Comparison of ENCODE assay signal across 8 cellular contexts in the genomic region with DNA sequence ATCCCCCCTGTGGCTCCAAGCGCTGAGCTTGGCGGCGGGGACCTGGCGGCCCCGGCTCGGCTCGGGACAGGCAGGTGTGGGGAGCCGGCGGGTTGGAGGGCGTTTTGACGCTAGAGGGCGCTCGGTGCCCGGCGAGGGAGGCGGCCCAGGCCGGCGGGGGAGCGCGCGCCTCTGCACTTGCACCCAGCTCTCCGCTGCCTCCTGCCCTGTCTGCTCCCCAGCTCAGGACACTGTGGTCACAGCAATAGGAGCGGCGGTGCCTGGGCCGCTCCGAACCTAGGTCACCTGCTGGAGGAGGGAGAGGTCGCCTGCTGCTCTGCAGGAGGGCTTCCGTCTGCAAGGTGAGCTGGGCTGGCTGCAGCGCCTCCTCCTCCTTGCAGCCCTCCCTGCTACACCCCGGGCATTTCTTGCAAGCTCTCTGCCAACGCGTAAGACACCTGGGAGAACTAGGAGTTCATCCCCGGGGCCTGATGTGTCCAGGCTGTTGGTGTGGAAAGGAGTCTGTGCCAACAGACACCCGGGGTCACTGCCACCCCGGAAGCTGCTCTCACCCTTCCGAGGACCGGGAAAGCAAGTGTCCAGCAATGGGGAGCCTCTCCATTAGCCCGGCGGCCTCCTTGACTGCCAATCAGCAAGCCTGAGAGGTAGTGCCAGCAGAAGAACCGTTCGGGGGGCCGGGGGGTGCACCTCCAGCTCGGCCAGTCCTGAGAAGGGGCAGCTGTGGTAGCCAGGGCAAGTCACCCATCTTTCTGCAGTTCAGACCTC.
DNase-seq lines count a peak whose midpoint lies in the region; ATAC-seq and TF ChIP-seq lines count a peak whose summit lies in the region.

No MANE protein-coding gene starts in this region.

- no peak for TF ChIP-seq CTCF in HEK293 (tag by site-specific recombination; IDR thresholded peaks at IDR 0.05)
- TF ChIP-seq CTCF in upper lobe of left lung (IDR thresholded peaks at IDR 0.05) = peak in 5 of 6 experiments; percentile 12 to 73 (median 56)

- H3K27ac ChIP-seq in BLaER1 (no peak overlapping the region), HEK293 (ENCODE audit: extremely low read depth, low read depth, low read length) (no peak overlapping the region), SJCRH30 (no peak overlapping the region), ectodermal cell (ENCODE audit: insufficient read depth, low read depth, low read length, poor library complexity, severe bottlenecking) (no peak overlapping the region), mesendoderm (ENCODE audit: low read depth, low read length) (no peak overlapping the region), upper lobe of left lung (no peak overlapping the region)

- no peak overlapping the region for H3K23ac ChIP-seq in mesendoderm (ENCODE audit: low read length)

- no peaks in the 10 kb centered on the region for H3K79me2 ChIP-seq in mesendoderm (ENCODE audit: control insufficient read depth, insufficient read depth, low read length)

- H3K4me3 ChIP-seq in BLaER1 = no peak overlapping the region
- H3K4me3 ChIP-seq in HEK293 (ENCODE audit: low read depth, low read length) = no peak overlapping the region
- H3K4me3 ChIP-seq in SJCRH30 = no peak overlapping the region
- H3K4me3 ChIP-seq in ectodermal cell (ENCODE audit: insufficient read depth, low read depth, low read length) = peak overlapping the region; percentile 13
- H3K4me3 ChIP-seq in mesendoderm (ENCODE audit: low read length) = no peak overlapping the region
- H3K4me3 ChIP-seq in upper lobe of left lung = no peak overlapping the region

- H3K27me3 ChIP-seq in BLaER1 (no peaks in the 10 kb centered on the region), SJCRH30 (no peaks in the 10 kb centered on the region), ectodermal cell (ENCODE audit: control insufficient read depth, insufficient read depth, low read length, poor library complexity, severe bottlenecking) (peaks cover 12% of the 10 kb centered on the region), mesendoderm (ENCODE audit: insufficient read depth, low read length, poor library complexity) (no peaks in the 10 kb centered on the region), upper lobe of left lung (peaks cover 0 to 7% (median 0%) of the 10 kb centered on the region in 4 donors)

- peak; percentile 24 to 33 for DNase-seq in SJCRH30
- peak; percentile 73 for DNase-seq in mesendoderm
- peak; percentile 37 to 91 for DNase-seq in upper lobe of left lung

- no peak overlapping the region for H2BK120ac ChIP-seq in mesendoderm (ENCODE audit: low read depth, low read length)

- H3K4ac ChIP-seq in mesendoderm (ENCODE audit: low read depth, low read length) = no peak overlapping the region

- TF ChIP-seq POLR2A in upper lobe of left lung (IDR thresholded peaks at IDR 0.05) = no peak

- no peak overlapping the region for H4K8ac ChIP-seq in mesendoderm (ENCODE audit: low read depth, low read length)

- no peak overlapping the region for H3K56ac ChIP-seq in mesendoderm (ENCODE audit: low read length)

- no peak overlapping the region for H2BK15ac ChIP-seq in mesendoderm (replicated peaks; ENCODE audit: low read depth)

- POLR2A ChIA-PET in HEK293 (lab: Yijun Ruan, JAX) = no interaction called here

- no peak overlapping the region for H2AK5ac ChIP-seq in mesendoderm (ENCODE audit: low read length)

- no peak for TF ChIP-seq EP300 in upper lobe of left lung (IDR thresholded peaks at IDR 0.05)

- no peaks in the 10 kb centered on the region; the same call in 1 of the 2 replicates for H3K4me1 ChIP-seq in BLaER1
- no peaks in the 10 kb centered on the region for H3K4me1 ChIP-seq in HEK293 (ENCODE audit: control insufficient read depth, insufficient read depth, low read length)
- no peaks in the 10 kb centered on the region for H3K4me1 ChIP-seq in SJCRH30
- no peaks in the 10 kb centered on the region for H3K4me1 ChIP-seq in ectodermal cell (ENCODE audit: control insufficient read depth, insufficient read depth, low read length)
- no peaks in the 10 kb centered on the region for H3K4me1 ChIP-seq in mesendoderm (ENCODE audit: control insufficient read depth, low read depth, low read length)
- H3K4me1 ChIP-seq in upper lobe of left lung = peaks cover 0 to 6% (median 4%) of the 10 kb centered on the region in 4 donors

- H4K20me1 ChIP-seq in BLaER1 = no peaks in the 10 kb centered on the region

- CTCF ChIA-PET in HEK293 (lab: Yijun Ruan, JAX) = interaction anchor here (0.6 to 1.7 kb wide), 9 partner anchors 10 to 732 kb away, joined by 3 to 8 read pairs (median 3); no protein-coding TSS in a partner anchor

- ATAC-seq in upper lobe of left lung (ENCODE audit: low FRiP score in 2 of 2) = peak; percentile 68 to 81
- ATAC-seq in HG03175 (IDR thresholded peaks at IDR 0.05; ENCODE audit: unreplicated experiment) = no peak
- ATAC-seq in GM18517 (IDR thresholded peaks at IDR 0.05; ENCODE audit: unreplicated experiment) = no peak

- no peak overlapping the region for H4K5ac ChIP-seq in mesendoderm (ENCODE audit: low read length)

- H3K9me3 ChIP-seq in BLaER1 (peaks cover 17% of the 10 kb centered on the region), HEK293 (ENCODE audit: control insufficient read depth, insufficient read depth, low read depth, low read length) (no peaks in the 10 kb centered on the region), SJCRH30 (replicated peaks) (no peaks in the 10 kb centered on the region), ectodermal cell (ENCODE audit: control insufficient read depth, low read length) (peaks cover under 1% of the 10 kb centered on the region), upper lobe of left lung (peaks cover 0 to 5% (median 0%) of the 10 kb centered on the region in 4 donors)

- H3K36me3 ChIP-seq in BLaER1 = no peaks in the 10 kb centered on the region
- H3K36me3 ChIP-seq in HEK293 (ENCODE audit: control insufficient read depth in 2 of 2, insufficient read depth in 1 of 2, low read length in 2 of 2) = no peaks in the 10 kb centered on the region
- H3K36me3 ChIP-seq in SJCRH30 = no peaks in the 10 kb centered on the region
- no peaks in the 10 kb centered on the region for H3K36me3 ChIP-seq in ectodermal cell (ENCODE audit: control insufficient read depth, insufficient read depth, low read length)
- no peaks in the 10 kb centered on the region for H3K36me3 ChIP-seq in mesendoderm (ENCODE audit: control insufficient read depth, insufficient read depth, low read length)
- H3K36me3 ChIP-seq in upper lobe of left lung = no peaks in the 10 kb centered on the region

- H2BK5ac ChIP-seq in mesendoderm (ENCODE audit: low read length) = no peak overlapping the region

- H3K18ac ChIP-seq in mesendoderm (ENCODE audit: low read length) = no peak overlapping the region

- H3K79me1 ChIP-seq in mesendoderm (ENCODE audit: low read length) = no peaks in the 10 kb centered on the region

- WGBS in ectodermal cell, 2 experiments = 19 to 22% methylated on average over 43 of the region's 43 CpGs
- WGBS in mesendoderm (ENCODE audit: extremely low coverage, insufficient coverage, low lambda C conversion rate) = no CpG with 5 or more reads among the region's 43 CpGs
- 16 to 36% methylated on average over 12 to 34 of the region's 43 CpGs for WGBS in upper lobe of left lung, 2 donors

- H3K9ac ChIP-seq in BLaER1 (no peak overlapping the region), mesendoderm (ENCODE audit: low read length) (no peak overlapping the region)

- H3K4me2 ChIP-seq in BLaER1 = peak overlapping the region; percentile 47
- H3K4me2 ChIP-seq in mesendoderm (ENCODE audit: low read length) = peak overlapping the region; percentile 45

TF ChIP-seq in HEK293, 187 proteins besides CTCF, POLR2A, EP300 and RAD21:
- TF ChIP-seq, protein P1, sequence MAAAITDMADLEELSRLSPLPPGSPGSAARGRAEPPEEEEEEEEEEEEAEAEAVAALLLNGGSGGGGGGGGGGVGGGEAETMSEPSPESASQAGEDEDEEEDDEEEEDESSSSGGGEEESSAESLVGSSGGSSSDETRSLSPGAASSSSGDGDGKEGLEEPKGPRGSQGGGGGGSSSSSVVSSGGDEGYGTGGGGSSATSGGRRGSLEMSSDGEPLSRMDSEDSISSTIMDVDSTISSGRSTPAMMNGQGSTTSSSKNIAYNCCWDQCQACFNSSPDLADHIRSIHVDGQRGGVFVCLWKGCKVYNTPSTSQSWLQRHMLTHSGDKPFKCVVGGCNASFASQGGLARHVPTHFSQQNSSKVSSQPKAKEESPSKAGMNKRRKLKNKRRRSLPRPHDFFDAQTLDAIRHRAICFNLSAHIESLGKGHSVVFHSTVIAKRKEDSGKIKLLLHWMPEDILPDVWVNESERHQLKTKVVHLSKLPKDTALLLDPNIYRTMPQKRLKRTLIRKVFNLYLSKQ (tag by site-specific recombination; IDR thresholded peaks at IDR 0.05; ENCODE audit: borderline replicate concordance) = no peak
- no peak for TF ChIP-seq ZFP37 (tag by site-specific recombination; IDR thresholded peaks at IDR 0.05)
- no peak for TF ChIP-seq ZBTB20 (tag by site-specific recombination; IDR thresholded peaks at IDR 0.05)
- TF ChIP-seq ZNF654 (tag by site-specific recombination; IDR thresholded peaks at IDR 0.05; ENCODE audit: low read depth) = peak; percentile 47
- no peak for TF ChIP-seq REPIN1 (tag by site-specific recombination; IDR thresholded peaks at IDR 0.05; ENCODE audit: low read depth)
- TF ChIP-seq GLIS1 (tag by site-specific recombination; IDR thresholded peaks at IDR 0.05) = peak; percentile 55; the same call in 1 of the 2 replicates
- TF ChIP-seq ZBTB26 (tag by site-specific recombination; optimal IDR thresholded peaks at IDR 0.05) = peak; percentile 41

Comparison
In these comparisons a context has a peak if more than half of its experiments do, and no peak if none do; other contexts are left out.
1. ATAC-seq: peak in upper lobe of left lung (2 of 2); none in HG03175 (single experiment) and GM18517 (single experiment).
2. Peak in every context shown above with its lines, with median percentiles within 50 percentile points of each other: DNase-seq.